8 cellular contexts compared by ENCODE assay signal in the genomic region with DNA sequence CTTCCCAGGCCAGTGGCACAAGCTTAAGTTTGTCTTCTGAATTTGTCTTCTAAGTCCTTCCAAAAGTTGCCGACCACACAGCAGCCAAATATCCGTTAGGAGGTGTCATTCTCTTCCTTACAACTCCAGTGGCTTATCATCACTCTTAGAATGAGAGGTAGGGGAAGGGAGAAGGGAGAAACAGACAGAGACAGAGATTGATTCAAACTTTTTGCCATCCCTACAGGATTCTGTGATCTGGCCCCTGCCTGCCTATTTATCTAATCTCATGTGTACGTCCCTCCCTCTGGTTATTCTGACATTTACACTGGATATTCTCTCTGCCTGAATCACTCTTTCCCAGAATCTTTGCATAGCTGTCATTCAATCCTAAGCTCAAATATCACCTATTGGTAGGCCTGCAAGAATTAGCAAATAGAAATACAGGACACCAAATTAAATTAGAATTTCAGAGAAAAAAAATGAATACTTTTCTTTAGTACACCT. TPM values are rescaled to one million over a fixed set of nuclear protein-coding genes. Genes with fewer than 3 reads are reported as not detected.
DNase-seq lines count a peak whose midpoint lies in the region; ATAC-seq and TF ChIP-seq lines count a peak whose summit lies in the region.

No MANE protein-coding gene starts in this region.

- no peak for DNase-seq in CD4-positive, alpha-beta T cell
- DNase-seq in MM.1S (no peak), dedifferentiated amniotic fluid mesenchymal stem cell (ENCODE audit: extremely low spot score) (no peak), D341Med (ENCODE audit: low spot score) (no peak)
- DNase-seq in effector memory CD8-positive, alpha-beta T cell: no peak
- no peak for DNase-seq in stimulated activated CD4-positive, alpha-beta T cell treated with anti-CD3 and anti-CD28 coated beads, Interleukin-2, amount 100 ng/mL, for 24 hours

- H3K9me2 ChIP-seq in MM.1S (replicated peaks; ENCODE audit: insufficient read depth, low read length) (no peaks in the 10 kb centered on the region), neural cell (ENCODE audit: insufficient read depth, low read length) (no peaks in the 10 kb centered on the region)

- H2AFZ ChIP-seq in MM.1S (ENCODE audit: low read length): peak overlapping the region; percentile 75
- H2AFZ ChIP-seq in neural cell (ENCODE audit: low read depth, low read length): peak overlapping the region; percentile 90

- H3K4me2 ChIP-seq in MM.1S (ENCODE audit: low read depth, low read length): peak overlapping the region; percentile 90
- peak overlapping the region; percentile 90 for H3K4me2 ChIP-seq in neural cell (ENCODE audit: low read length)

- peak; percentile 5 for ATAC-seq in CD4-positive, alpha-beta T cell (ENCODE audit: poor library complexity)
- ATAC-seq in effector memory CD8-positive, alpha-beta T cell (replicated peaks): no peak
- no peak for ATAC-seq in HG02642 (IDR thresholded peaks at IDR 0.05; ENCODE audit: poor library complexity, unreplicated experiment)

- H3K36me3 ChIP-seq in MM.1S (replicated peaks; ENCODE audit: insufficient read depth, low read length): peaks cover 10% of the 10 kb centered on the region
- no peaks in the 10 kb centered on the region for H3K36me3 ChIP-seq in neural cell (ENCODE audit: insufficient read depth, low read length)

- peak overlapping the region; percentile 25; the same call in 1 of the 2 replicates for H3K9ac ChIP-seq in MM.1S (ENCODE audit: low read length)
- H3K9ac ChIP-seq in neural cell (ENCODE audit: low read length): peak overlapping the region; percentile 62

- POLR2A ChIA-PET in CD4-positive, alpha-beta T cell (lab: Charles Lee): interaction anchor here (0.6 to 1.4 kb wide), 6 partner anchors 8 to 137 kb away, joined by 3 to 12 read pairs (median 4); a partner anchor contains a TSS

- H3F3A ChIP-seq in MM.1S (ENCODE audit: insufficient read depth, low read length) (no peaks in the 10 kb centered on the region), neural cell (ENCODE audit: insufficient read depth, low read length, poor library complexity, severe bottlenecking) (no peaks in the 10 kb centered on the region)

- CTCF ChIA-PET in CD4-positive, alpha-beta T cell (lab: Charles Lee): interaction anchor here (0.6 to 1.8 kb wide), 5 partner anchors 82 to 1320 kb away, joined by 3 to 9 read pairs (median 3); a partner anchor contains a TSS

- peaks cover 38% of the 10 kb centered on the region for H3K36me3 Mint-ChIP-seq in CD4-positive, alpha-beta T cell (ENCODE audit: low read depth)
- H3K36me3 Mint-ChIP-seq in effector memory CD8-positive, alpha-beta T cell (ENCODE audit: insufficient read depth): peaks cover 22% of the 10 kb centered on the region

- no peaks in the 10 kb centered on the region for H3K27me3 ChIP-seq in CD4-positive, alpha-beta T cell (ENCODE audit: control insufficient read depth, insufficient read depth, low read length)
- H3K27me3 ChIP-seq in MM.1S (replicated peaks; ENCODE audit: insufficient read depth, low read length) (no peaks in the 10 kb centered on the region), neural cell (ENCODE audit: insufficient read depth, low read depth, low read length) (no peaks in the 10 kb centered on the region)

- peaks cover 42% of the 10 kb centered on the region for H3K79me2 ChIP-seq in MM.1S (ENCODE audit: low read length)
- H3K79me2 ChIP-seq in neural cell (replicated peaks; ENCODE audit: insufficient read depth, low read length): peaks cover 25% of the 10 kb centered on the region

- H3K4me1 Mint-ChIP-seq in CD4-positive, alpha-beta T cell (ENCODE audit: low read depth): peaks cover 30% of the 10 kb centered on the region
- peaks cover 20 to 24% of the 10 kb centered on the region in 2 donors for H3K4me1 Mint-ChIP-seq in effector memory CD8-positive, alpha-beta T cell (ENCODE audit: low read depth in 2 of 2)

- no peaks in the 10 kb centered on the region for H3K9me3 ChIP-seq in CD4-positive, alpha-beta T cell (ENCODE audit: control insufficient read depth, low read length)
- H3K9me3 ChIP-seq in MM.1S (replicated peaks; ENCODE audit: insufficient read depth, low read length) (no peaks in the 10 kb centered on the region), neural cell (ENCODE audit: low read length) (no peaks in the 10 kb centered on the region)

- H3K27me3 Mint-ChIP-seq in CD4-positive, alpha-beta T cell: no peaks in the 10 kb centered on the region
- H3K27me3 Mint-ChIP-seq in effector memory CD8-positive, alpha-beta T cell: no peaks in the 10 kb centered on the region

- peak overlapping the region; percentile 93 for H3K27ac Mint-ChIP-seq in CD4-positive, alpha-beta T cell
- H3K27ac Mint-ChIP-seq in effector memory CD8-positive, alpha-beta T cell: peak overlapping the region; percentile 94 to 97

- H4K20me1 ChIP-seq in MM.1S (ENCODE audit: insufficient read depth, low read length): no peaks in the 10 kb centered on the region
- no peaks in the 10 kb centered on the region for H4K20me1 ChIP-seq in neural cell (ENCODE audit: insufficient read depth)

- H3K4me3 ChIP-seq in MM.1S (ENCODE audit: low read length): peak overlapping the region; percentile 88
- peak overlapping the region; percentile 76 for H3K4me3 ChIP-seq in neural cell (ENCODE audit: low read length)

- H3K27ac ChIP-seq in CD4-positive, alpha-beta T cell (ENCODE audit: low read depth, low read length): peak overlapping the region; percentile 75
- H3K27ac ChIP-seq in MM.1S (ENCODE audit: low read length) (peak overlapping the region; percentile 11; the same call in 1 of the 2 replicates), neural cell (ENCODE audit: low read length) (peak overlapping the region; percentile 44)

- no peak for TF ChIP-seq EP300 in neural cell (conservative IDR thresholded peaks at IDR 0.05; ENCODE audit: poor library complexity, severe bottlenecking)

- H3K9me3 Mint-ChIP-seq in CD4-positive, alpha-beta T cell: no peaks in the 10 kb centered on the region
- H3K9me3 Mint-ChIP-seq in effector memory CD8-positive, alpha-beta T cell: no peaks in the 10 kb centered on the region

- peaks cover 10% of the 10 kb centered on the region for H3K4me1 ChIP-seq in MM.1S (ENCODE audit: low read length)

- no peak for TF ChIP-seq CTCF in CD4-positive, alpha-beta T cell (IDR thresholded peaks at IDR 0.05)
- TF ChIP-seq CTCF in MM.1S (IDR thresholded peaks at IDR 0.05; ENCODE audit: low read length): no peak
- peak; percentile 2 for TF ChIP-seq CTCF in neural cell (IDR thresholded peaks at IDR 0.05; ENCODE audit: poor library complexity, severe bottlenecking)

- H3K4me3 Mint-ChIP-seq in CD4-positive, alpha-beta T cell: peak overlapping the region; percentile 97
- H3K4me3 Mint-ChIP-seq in effector memory CD8-positive, alpha-beta T cell: peak overlapping the region; percentile 97 to 98

- intact Hi-C loops in CD4-positive, alpha-beta T cell (cut with DNase I, micrococcal nuclease): loop anchor here (1.0 to 5.0 kb wide), 3 partner anchors 42 to 261 kb away; a partner anchor contains a TSS

- no peak for TF ChIP-seq RAD21 in neural cell (conservative IDR thresholded peaks at IDR 0.05)

TF ChIP-seq in neural cell, 6 proteins besides CTCF, POLR2A, EP300 and RAD21:
- TF ChIP-seq, protein P1, sequence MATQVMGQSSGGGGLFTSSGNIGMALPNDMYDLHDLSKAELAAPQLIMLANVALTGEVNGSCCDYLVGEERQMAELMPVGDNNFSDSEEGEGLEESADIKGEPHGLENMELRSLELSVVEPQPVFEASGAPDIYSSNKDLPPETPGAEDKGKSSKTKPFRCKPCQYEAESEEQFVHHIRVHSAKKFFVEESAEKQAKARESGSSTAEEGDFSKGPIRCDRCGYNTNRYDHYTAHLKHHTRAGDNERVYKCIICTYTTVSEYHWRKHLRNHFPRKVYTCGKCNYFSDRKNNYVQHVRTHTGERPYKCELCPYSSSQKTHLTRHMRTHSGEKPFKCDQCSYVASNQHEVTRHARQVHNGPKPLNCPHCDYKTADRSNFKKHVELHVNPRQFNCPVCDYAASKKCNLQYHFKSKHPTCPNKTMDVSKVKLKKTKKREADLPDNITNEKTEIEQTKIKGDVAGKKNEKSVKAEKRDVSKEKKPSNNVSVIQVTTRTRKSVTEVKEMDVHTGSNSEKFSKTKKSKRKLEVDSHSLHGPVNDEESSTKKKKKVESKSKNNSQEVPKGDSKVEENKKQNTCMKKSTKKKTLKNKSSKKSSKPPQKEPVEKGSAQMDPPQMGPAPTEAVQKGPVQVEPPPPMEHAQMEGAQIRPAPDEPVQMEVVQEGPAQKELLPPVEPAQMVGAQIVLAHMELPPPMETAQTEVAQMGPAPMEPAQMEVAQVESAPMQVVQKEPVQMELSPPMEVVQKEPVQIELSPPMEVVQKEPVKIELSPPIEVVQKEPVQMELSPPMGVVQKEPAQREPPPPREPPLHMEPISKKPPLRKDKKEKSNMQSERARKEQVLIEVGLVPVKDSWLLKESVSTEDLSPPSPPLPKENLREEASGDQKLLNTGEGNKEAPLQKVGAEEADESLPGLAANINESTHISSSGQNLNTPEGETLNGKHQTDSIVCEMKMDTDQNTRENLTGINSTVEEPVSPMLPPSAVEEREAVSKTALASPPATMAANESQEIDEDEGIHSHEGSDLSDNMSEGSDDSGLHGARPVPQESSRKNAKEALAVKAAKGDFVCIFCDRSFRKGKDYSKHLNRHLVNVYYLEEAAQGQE (IDR thresholded peaks at IDR 0.05; ENCODE audit: borderline replicate concordance): no peak
- TF ChIP-seq POLR2AphosphoS5 (IDR thresholded peaks at IDR 0.05): no peak
- no peak for TF ChIP-seq EZH2 (IDR thresholded peaks at IDR 0.05; ENCODE audit: borderline replicate concordance, insufficient read depth, low read length, poor library complexity, severe bottlenecking)
- TF ChIP-seq SMC3 (conservative IDR thresholded peaks at IDR 0.05; ENCODE audit: poor library complexity): no peak
- TF ChIP-seq MXI1 (conservative IDR thresholded peaks at IDR 0.05; ENCODE audit: poor library complexity, severe bottlenecking): no peak
TF ChIP-seq in neural cell: peak in this region for 0.

RNA-seq across cellular contexts. Expression of a gene that starts 0.5 kb away (rescaled TPM):
- total RNA-seq in CD4-positive, alpha-beta T cell: 10 to 100 TPM; 43.4 to 44.5 TPM
- 31.6 and 31.7 TPM in 2 replicates for polyA plus RNA-seq in neural cell
- polyA minus RNA-seq in neural cell: 55.8 and 57.4 TPM in 2 replicates

RNA-seq across cellular contexts. Expression of a gene that starts 38.5 kb away (rescaled TPM):
- total RNA-seq in CD4-positive, alpha-beta T cell: not detected
- 0.14 TPM in 1 of 2 replicates, not detected in the other for polyA plus RNA-seq in neural cell
- polyA minus RNA-seq in neural cell: 0.35 TPM in 1 of 2 replicates, not detected in the other

RNA-seq across cellular contexts. Expression of a gene that starts 39.5 kb away (rescaled TPM):
- not detected for total RNA-seq in CD4-positive, alpha-beta T cell
- 33.5 and 35.0 TPM in 2 replicates for polyA plus RNA-seq in neural cell
- 14.6 and 15.0 TPM in 2 replicates for polyA minus RNA-seq in neural cell

RNA-seq across cellular contexts. Expression of a gene that starts 42.1 kb away (rescaled TPM):
- total RNA-seq in CD4-positive, alpha-beta T cell: 10 to 100 TPM; 57.9 to 64.7 TPM
- polyA plus RNA-seq in neural cell: 9.5 and 15.7 TPM in 2 replicates
- 29.9 and 36.5 TPM in 2 replicates for polyA minus RNA-seq in neural cell

Comparison
In these comparisons a context has a peak if more than half of its experiments do, and no peak if none do; other contexts are left out.
1. H3K27ac ChIP-seq: peak in every context shown above with its lines; median percentile 75 in CD4-positive, alpha-beta T cell; 44 in neural cell; 11 in MM.1S.